ENCODE assay signal across 8 cellular contexts in the genomic region with DNA sequence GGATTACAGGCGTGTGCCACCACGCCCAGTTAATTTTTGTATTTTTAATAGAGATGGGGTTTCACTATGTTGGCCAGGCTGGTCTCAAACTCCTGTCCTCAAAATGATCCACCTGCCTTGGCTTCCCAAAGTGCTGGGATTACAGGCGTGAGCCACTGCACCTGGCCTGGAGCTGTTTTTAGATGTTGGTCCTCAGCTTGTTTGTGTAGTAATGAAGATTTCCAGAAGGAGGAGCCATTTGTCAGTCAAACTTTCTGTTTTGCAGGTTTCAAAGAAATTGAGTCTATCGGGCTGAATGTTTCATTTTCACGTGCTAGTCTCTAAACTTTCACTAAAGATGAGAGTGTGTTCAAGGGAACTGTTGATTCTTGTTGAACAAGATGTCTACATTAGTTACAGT. TPM values are rescaled to one million over a fixed set of nuclear protein-coding genes. Genes with fewer than 3 reads are reported as not detected.
DNase-seq lines count a peak whose midpoint lies in the region; ATAC-seq and TF ChIP-seq lines count a peak whose summit lies in the region.
"Not testable (repeated sequence)": the region's sequence is repeated elsewhere in the genome, so short reads cannot be mapped to it uniquely, and the experiment has no call there.

No MANE protein-coding gene starts in this region.

- intact Hi-C loops in Panc1 (cut with micrococcal nuclease; ENCODE audit: unreplicated experiment) = not testable (repeated sequence)
- intact Hi-C loops in dorsolateral prefrontal cortex (cut with DNase I) = loop anchor here in 1 of 2 donors (2.0 kb wide), 1 partner anchor 16 kb away; no protein-coding TSS in a partner anchor

- not testable (repeated sequence) for BruUV-seq in Panc1 (replicated peaks; lab: Mats Ljungman, UMichigan)

- peaks cover 12% of the 10 kb centered on the region for H3K4me1 Mint-ChIP-seq in activated T-cell treated with anti-CD3 and anti-CD28 coated beads, Interleukin-2, amount 50 U/mL, for 72 hours (ENCODE audit: low read depth)

- POLR2A ChIA-PET in Panc1 (lab: Charles Lee) = not testable (repeated sequence)

- peaks cover 7 to 27% of the 10 kb centered on the region in 2 donors for H3K36me3 Mint-ChIP-seq in activated T-cell treated with anti-CD3 and anti-CD28 coated beads, Interleukin-2, amount 50 U/mL, for 72 hours (ENCODE audit: insufficient read depth in 2 of 2)

- not testable (repeated sequence) for H3K27me3 ChIP-seq in Panc1 (ENCODE audit: control insufficient read depth, insufficient read depth, low read length); dorsolateral prefrontal cortex; parathyroid adenoma (ENCODE audit: control insufficient read depth, insufficient read depth, low read length)

- H3K4me1 ChIP-seq in Panc1 (ENCODE audit: control insufficient read depth, insufficient read depth, low read length); parathyroid adenoma: not testable (repeated sequence)

- not testable (repeated sequence) for H3K9ac ChIP-seq in parathyroid adenoma

- H3K79me2 ChIP-seq in parathyroid adenoma = not testable (repeated sequence)

- in situ Hi-C loops in Panc1 (cut with HindIII; ENCODE audit: low pct_unique_long_range_greater_than_20kb, low sequenced_read_pairs) = not testable (repeated sequence)

- TF ChIP-seq CTCF in 22Rv1 (IDR thresholded peaks at IDR 0.05) = peak; percentile 47
- TF ChIP-seq CTCF in GM10266 (IDR thresholded peaks at IDR 0.05; ENCODE audit: control insufficient read depth, insufficient read depth, low read depth, missing control alignments) = peak; percentile 34
- TF ChIP-seq CTCF in Panc1 (IDR thresholded peaks at IDR 0.05) = not testable (repeated sequence)
- TF ChIP-seq CTCF in dorsolateral prefrontal cortex (IDR thresholded peaks at IDR 0.05 in 54 of 56, conservative IDR thresholded peaks at IDR 0.05 in 2 of 56; ENCODE audit: low read depth in 1 of 56, partially characterized antibody in 56 of 56) = peak; percentile 47 to 86 (median 68)
- peak; percentile 21 for TF ChIP-seq CTCF in parathyroid adenoma (IDR thresholded peaks at IDR 0.05)

- CTCF ChIA-PET in Panc1 (lab: Charles Lee) = interaction anchor here (0.6 to 1.5 kb wide), 3 partner anchors 12 to 224 kb away, joined by 3 to 14 read pairs (median 6); no protein-coding TSS in a partner anchor

- H3K4me3 Mint-ChIP-seq in activated T-cell treated with anti-CD3 and anti-CD28 coated beads, Interleukin-2, amount 50 U/mL, for 72 hours = not testable (repeated sequence)

- DNase-seq in GM10266 (ENCODE audit: extremely low spot score) (peak; percentile 43), M059J (ENCODE audit: low read depth) (peak; percentile 38), inferior parietal cortex (ENCODE audit: extremely low spot score) (peak; percentile 83)
- DNase-seq in Panc1 (ENCODE audit: low read depth, low spot score); dorsolateral prefrontal cortex: not testable (repeated sequence)
- peak; percentile 13 to 26 for DNase-seq in activated T-cell treated with anti-CD3 and anti-CD28 coated beads, Interleukin-2, amount 50 U/mL, for 72 hours

- peaks cover 42% of the 10 kb centered on the region for H3K36me3 ChIP-seq in Panc1 (ENCODE audit: control insufficient read depth, insufficient read depth, low read length)
- not testable (repeated sequence) for H3K36me3 ChIP-seq in parathyroid adenoma (ENCODE audit: control insufficient read depth, insufficient read depth, low read length)

- not testable (repeated sequence) for H3K9me3 Mint-ChIP-seq in activated T-cell treated with anti-CD3 and anti-CD28 coated beads, Interleukin-2, amount 50 U/mL, for 72 hours

- not testable (repeated sequence) for H3K4me3 ChIP-seq in Panc1 (ENCODE audit: low read depth in 2 of 2, low read length in 2 of 2); parathyroid adenoma (ENCODE audit: low read depth, low read length)
- H3K4me3 ChIP-seq in dorsolateral prefrontal cortex = peak overlapping the region in 2 of 59 donors; percentile 2 to 7

- H3K9me3 ChIP-seq in Panc1 (ENCODE audit: control insufficient read depth, insufficient read depth, low read depth, low read length); parathyroid adenoma (ENCODE audit: control insufficient read depth, low read length): not testable (repeated sequence)

- not testable (repeated sequence) for H3K4me2 ChIP-seq in parathyroid adenoma (ENCODE audit: low read length)

- 0 out of 2 replicates have a peak overlapping the region, but pooled peaks have one; percentile 17 for H3K27ac ChIP-seq in 22Rv1
- not testable (repeated sequence) for H3K27ac ChIP-seq in Panc1 (ENCODE audit: low read length); parathyroid adenoma
- peak overlapping the region in 57 of 59 donors; percentile 20 to 91 (median 72) for H3K27ac ChIP-seq in dorsolateral prefrontal cortex

- H2AFZ ChIP-seq in parathyroid adenoma = not testable (repeated sequence)

- not testable (repeated sequence) for H3K27ac Mint-ChIP-seq in activated T-cell treated with anti-CD3 and anti-CD28 coated beads, Interleukin-2, amount 50 U/mL, for 72 hours

- 0 out of 2 replicates have a peak, but pooled peaks have one; percentile 54 for ATAC-seq in Panc1
- peak; percentile 56 to 65 for ATAC-seq in activated T-cell treated with anti-CD3 and anti-CD28 coated beads, Interleukin-2, amount 50 U/mL, for 72 hours (replicated peaks in 1 of 2)

- not testable (repeated sequence) for H3K27me3 Mint-ChIP-seq in activated T-cell treated with anti-CD3 and anti-CD28 coated beads, Interleukin-2, amount 50 U/mL, for 72 hours (ENCODE audit: low read depth)

RNA-seq across cellular contexts. Expression of a gene that starts 12.4 kb away (rescaled TPM):
- total RNA-seq in M059J (2014; rRNA removed; shearing (Covaris generic)) = 66.8 and 76.7 TPM in 2 replicates
- total RNA-seq in Panc1 (2021; ENCODE audit: unreplicated experiment) (97.7 TPM), dorsolateral prefrontal cortex (100 to 1,000 TPM in 117 of 120 experiments, 10 to 100 TPM in 3; 68.2 to 983 (median 256) TPM)
- polyA plus RNA-seq in Panc1 (2012; ENCODE audit: insufficient read length) = 93.5 TPM
- 1 to 10 TPM; 3.6 to 3.8 TPM for total RNA-seq in activated T-cell treated with anti-CD3 and anti-CD28 coated beads, Interleukin-2, amount 50 U/mL, for 72 hours

RNA-seq across cellular contexts. Expression of a gene that starts 22.8 kb away (rescaled TPM):
- 246 and 304 TPM in 2 replicates for total RNA-seq in M059J (2014; rRNA removed; shearing (Covaris generic))
- total RNA-seq in Panc1 (2021; ENCODE audit: unreplicated experiment) (197 TPM), dorsolateral prefrontal cortex (100 to 1,000 TPM in 36 of 120 experiments, 10 to 100 TPM in 84; 67.9 to 122 (median 95.9) TPM)
- 133 TPM for polyA plus RNA-seq in Panc1 (2012; ENCODE audit: insufficient read length)
- 100 to 1,000 TPM; 170 to 180 TPM for total RNA-seq in activated T-cell treated with anti-CD3 and anti-CD28 coated beads, Interleukin-2, amount 50 U/mL, for 72 hours

RNA-seq across cellular contexts. Expression of a gene that starts 29.3 kb away (rescaled TPM):
- total RNA-seq in M059J (2014; rRNA removed; shearing (Covaris generic)) = 52.3 and 55.3 TPM in 2 replicates
- total RNA-seq in Panc1 (2021; ENCODE audit: unreplicated experiment) = 2.5 TPM
- 4.1 TPM for polyA plus RNA-seq in Panc1 (2012; ENCODE audit: insufficient read length)
- total RNA-seq in activated T-cell treated with anti-CD3 and anti-CD28 coated beads, Interleukin-2, amount 50 U/mL, for 72 hours = 10 to 100 TPM; 20.7 to 32.3 TPM
- 10 to 100 TPM; 28.5 to 49.1 (median 37.4) TPM for total RNA-seq in dorsolateral prefrontal cortex

Comparison
In these comparisons a context has a peak if more than half of its experiments do, and no peak if none do; other contexts are left out.
1. RNA of a gene that starts 12.4 kb away (total RNA-seq): 68.2 to 983 TPM in dorsolateral prefrontal cortex, 97.7 TPM in Panc1 (single experiment) and 66.8 to 76.7 TPM in M059J; 3.6 to 3.8 TPM in activated T-cell treated with anti-CD3 and anti-CD28 coated beads, Interleukin-2, amount 50 U/mL, for 72 hours; every median in the first group is over 10 times any median in the second.